Comparison of ENCODE assay signal across 8 cellular contexts in the genomic region with DNA sequence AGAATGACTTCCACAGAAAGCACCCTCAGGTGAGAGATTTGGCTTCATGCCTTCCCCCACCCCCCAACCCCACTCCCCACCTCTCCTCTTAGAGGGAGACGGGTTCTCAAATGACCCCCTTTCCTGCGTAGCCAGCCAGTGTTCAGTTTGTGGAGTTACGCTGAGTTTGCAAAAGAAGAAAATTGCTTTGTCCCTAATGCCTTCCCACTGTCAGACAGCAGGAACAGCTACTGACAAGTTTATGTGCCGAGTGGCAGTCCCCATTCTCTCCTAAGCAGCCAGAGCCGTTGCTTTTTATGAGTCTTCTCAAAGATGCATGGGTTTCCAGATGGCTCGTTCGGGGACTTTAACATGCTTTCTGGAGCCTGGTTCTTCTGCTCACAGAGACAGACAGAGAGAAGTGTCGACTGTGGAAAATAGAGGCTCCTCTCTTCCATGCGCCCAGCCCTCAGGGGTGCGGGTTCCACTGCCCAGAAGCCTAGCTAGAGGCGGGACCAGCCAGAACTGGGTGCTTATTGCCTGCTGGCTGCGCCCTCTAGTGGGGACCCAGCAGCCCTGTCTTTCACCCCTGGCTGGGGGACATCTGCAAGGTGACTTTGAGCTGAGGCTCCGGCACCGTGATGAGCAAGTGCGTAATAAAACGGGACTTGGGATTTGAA.
DNase-seq lines count a peak whose midpoint lies in the region; ATAC-seq, FAIRE-seq and TF ChIP-seq lines count a peak whose summit lies in the region.

No MANE protein-coding gene starts in this region.

- peaks cover 3% of the 10 kb centered on the region for H3K36me3 Mint-ChIP-seq in activated CD4-positive, alpha-beta T cell treated with anti-CD3 and anti-CD28 coated beads, Interleukin-2, amount 10 ng/mL, durations not matched to agents 24 days and 14 days (ENCODE audit: low read depth)

- H3K9me3 Mint-ChIP-seq in activated CD4-positive, alpha-beta T cell treated with anti-CD3 and anti-CD28 coated beads, Interleukin-2, amount 10 ng/mL, durations not matched to agents 24 days and 14 days: no peaks in the 10 kb centered on the region

- H2AFZ ChIP-seq in HepG2 (ENCODE audit: low read length): no peak overlapping the region

- TF ChIP-seq EP300 in HepG2 (IDR thresholded peaks at IDR 0.05; ENCODE audit: low read depth in 2 of 2, low read length in 2 of 2) (no peak), HepG2 (CRISPR knock-in tag; IDR thresholded peaks at IDR 0.05; ENCODE audit: borderline replicate concordance) (no peak)

- no peak overlapping the region for H3K4me3 Mint-ChIP-seq in activated CD4-positive, alpha-beta T cell treated with anti-CD3 and anti-CD28 coated beads, Interleukin-2, amount 10 ng/mL, durations not matched to agents 24 days and 14 days

- H3K36me3 ChIP-seq in colonic mucosa (no peaks in the 10 kb centered on the region), HepG2 (replicated peaks in 1 of 2; ENCODE audit: control insufficient read depth in 1 of 2, insufficient read depth in 2 of 2, low read length in 2 of 2) (peaks cover 27 to 55% of the 10 kb centered on the region in 2 experiments)

- FAIRE-seq in HepG2 (lab: Jason Lieb, UNC): peak; percentile 87

- TF ChIP-seq CTCF in colonic mucosa (IDR thresholded peaks at IDR 0.05) (peak; percentile 89), HepG2 (CRISPR knock-in tag; IDR thresholded peaks at IDR 0.05) (peak; percentile 97)

- H3K27me3 Mint-ChIP-seq in activated CD4-positive, alpha-beta T cell treated with anti-CD3 and anti-CD28 coated beads, Interleukin-2, amount 10 ng/mL, durations not matched to agents 24 days and 14 days: no peaks in the 10 kb centered on the region

- H3K27me3 ChIP-seq in colonic mucosa (no peaks in the 10 kb centered on the region), HepG2 (ENCODE audit: control insufficient read depth in 1 of 2, insufficient read depth in 2 of 2, low read length in 2 of 2) (no peaks in the 10 kb centered on the region)

- TF ChIP-seq RAD21 in HepG2 (CRISPR knock-in tag; IDR thresholded peaks at IDR 0.05): peak; percentile 93

- no peaks in the 10 kb centered on the region for H3K9me3 ChIP-seq in colonic mucosa
- H3K9me3 ChIP-seq in HepG2 (ENCODE audit: low read length): no peaks in the 10 kb centered on the region

- H3K27ac Mint-ChIP-seq in activated CD4-positive, alpha-beta T cell treated with anti-CD3 and anti-CD28 coated beads, Interleukin-2, amount 10 ng/mL, durations not matched to agents 24 days and 14 days: no peak overlapping the region

- ATAC-seq in HG02938 (IDR thresholded peaks at IDR 0.05; ENCODE audit: unreplicated experiment): peak; percentile 64
- peak; percentile 97 for ATAC-seq in HepG2
- ATAC-seq in GM18858 (IDR thresholded peaks at IDR 0.05; ENCODE audit: unreplicated experiment): no peak

- H3K27ac ChIP-seq in colonic mucosa: no peak overlapping the region
- H3K27ac ChIP-seq in HepG2 (ENCODE audit: extremely low read length, insufficient read depth, low read length): no peak overlapping the region

- H3K79me2 ChIP-seq in HepG2 (ENCODE audit: insufficient read depth, low read length): no peaks in the 10 kb centered on the region

- H3K4me1 Mint-ChIP-seq in activated CD4-positive, alpha-beta T cell treated with anti-CD3 and anti-CD28 coated beads, Interleukin-2, amount 10 ng/mL, durations not matched to agents 24 days and 14 days: peaks cover 18% of the 10 kb centered on the region

- CTCF ChIA-PET in HepG2 (lab: Yijun Ruan, JAX; ENCODE audit: low intra/inter-chr PET ratio, low total read pairs): interaction anchor here (1.0 to 2.5 kb wide), 5 partner anchors 68 to 541 kb away, joined by 3 to 17 read pairs (median 8); no protein-coding TSS in a partner anchor

- intact Hi-C loops in activated CD4-positive, alpha-beta T cell treated with anti-CD3 and anti-CD28 coated beads, Interleukin-2, amount 10 ng/mL, durations not matched to agents 24 days and 14 days (cut with micrococcal nuclease): loop anchor here (1.0 to 2.0 kb wide), 3 partner anchors 71 to 541 kb away; no protein-coding TSS in a partner anchor
- intact Hi-C loops in colonic mucosa (cut with DNase I) (loop anchor here (2.0 to 10.0 kb wide), 3 partner anchors 74 to 537 kb away; no protein-coding TSS in a partner anchor), HepG2 (cut with micrococcal nuclease; ENCODE audit: unreplicated experiment) (loop anchor here (1.0 to 10.0 kb wide), 5 partner anchors 73 to 428 kb away; a partner anchor contains a TSS)

- in situ Hi-C loops in HepG2 (cut with HindIII; ENCODE audit: extremely low pct_ligation_motif_present, low pct_unique_long_range_greater_than_20kb): no loop called here

- H3K9ac ChIP-seq in colonic mucosa (ENCODE audit: low read depth in 2 of 2, low read length in 2 of 2): no peak overlapping the region
- no peak overlapping the region for H3K9ac ChIP-seq in HepG2 (ENCODE audit: insufficient read depth, low read depth, low read length)

- 67% methylated on average over 15 of the region's 16 CpGs for WGBS in HepG2 (ENCODE audit: low lambda C conversion rate)

- BruUV-seq in HepG2 (replicated peaks; lab: Mats Ljungman, UMichigan): no TSS peak

- H3K4me1 ChIP-seq in colonic mucosa (no peaks in the 10 kb centered on the region), HepG2 (ENCODE audit: insufficient read depth, low read length) (no peaks in the 10 kb centered on the region)

- no peak overlapping the region for H3K4me2 ChIP-seq in HepG2 (ENCODE audit: low read depth, low read length)

- H3K4me3 ChIP-seq in colonic mucosa (no peak overlapping the region), HepG2 (replicated peaks in 1 of 3; ENCODE audit: insufficient read depth in 1 of 3, low read depth in 2 of 3, low read length in 3 of 3) (no peak overlapping the region)

- POLR2A ChIA-PET in HepG2 (lab: Yijun Ruan, JAX): interaction anchor here (0.9 to 1.2 kb wide), 4 partner anchors 26 to 428 kb away, joined by 3 to 5 read pairs (median 3); no protein-coding TSS in a partner anchor

- no peak for TF ChIP-seq POLR2A in HepG2 (IDR thresholded peaks at IDR 0.05; ENCODE audit: insufficient read depth in 1 of 2, low read depth in 2 of 2, low read length in 2 of 2)

- DNase-seq in ELR (ENCODE audit: low read depth): peak; percentile 84
- DNase-seq in NCI-H510A treated with DMSO at 0.1 percent for 48 hours (lab: John Stamatoyannopoulos, UW): peak; percentile 92
- peak; percentile 89 for DNase-seq in activated CD4-positive, alpha-beta T cell treated with anti-CD3 and anti-CD28 coated beads, Interleukin-2, amount 10 ng/mL, durations not matched to agents 24 days and 14 days
- DNase-seq in colonic mucosa: peak; percentile 55
- DNase-seq in HepG2 (ENCODE audit: low spot score): peak; percentile 69
- peak; percentile 39 to 61 (median 43) for DNase-seq in stimulated activated CD4-positive, alpha-beta T cell treated with anti-CD3 and anti-CD28 coated beads, TNF-alpha, amount 100 ng/mL, for 24 hours (ENCODE audit: low read depth in 3 of 3)

- H4K20me1 ChIP-seq in HepG2 (ENCODE audit: insufficient read depth, low read length): no peaks in the 10 kb centered on the region

TF ChIP-seq in HepG2, 621 proteins besides CTCF, POLR2A, EP300 and RAD21 (continues in another document):
- TF ChIP-seq, protein P1, sequence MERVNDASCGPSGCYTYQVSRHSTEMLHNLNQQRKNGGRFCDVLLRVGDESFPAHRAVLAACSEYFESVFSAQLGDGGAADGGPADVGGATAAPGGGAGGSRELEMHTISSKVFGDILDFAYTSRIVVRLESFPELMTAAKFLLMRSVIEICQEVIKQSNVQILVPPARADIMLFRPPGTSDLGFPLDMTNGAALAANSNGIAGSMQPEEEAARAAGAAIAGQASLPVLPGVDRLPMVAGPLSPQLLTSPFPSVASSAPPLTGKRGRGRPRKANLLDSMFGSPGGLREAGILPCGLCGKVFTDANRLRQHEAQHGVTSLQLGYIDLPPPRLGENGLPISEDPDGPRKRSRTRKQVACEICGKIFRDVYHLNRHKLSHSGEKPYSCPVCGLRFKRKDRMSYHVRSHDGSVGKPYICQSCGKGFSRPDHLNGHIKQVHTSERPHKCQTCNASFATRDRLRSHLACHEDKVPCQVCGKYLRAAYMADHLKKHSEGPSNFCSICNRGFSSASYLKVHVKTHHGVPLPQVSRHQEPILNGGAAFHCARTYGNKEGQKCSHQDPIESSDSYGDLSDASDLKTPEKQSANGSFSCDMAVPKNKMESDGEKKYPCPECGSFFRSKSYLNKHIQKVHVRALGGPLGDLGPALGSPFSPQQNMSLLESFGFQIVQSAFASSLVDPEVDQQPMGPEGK (CRISPR knock-in tag; IDR thresholded peaks at IDR 0.05): peak; percentile 48
- TF ChIP-seq KDM5B (CRISPR knock-in tag; IDR thresholded peaks at IDR 0.05; ENCODE audit: borderline replicate concordance) (0 out of 2 replicates have a peak, but pooled peaks have one; percentile 22), CHCHD3 (CRISPR knock-in tag; IDR thresholded peaks at IDR 0.05) (no peak), NR2F1 (CRISPR knock-in tag; IDR thresholded peaks at IDR 0.05) (0 out of 4 replicates have a peak, but pooled peaks of 1 of the 2 experiments have one; percentile 34), NFE2L1 (CRISPR knock-in tag; IDR thresholded peaks at IDR 0.05; ENCODE audit: borderline replicate concordance) (no peak), ZNF224 (CRISPR knock-in tag; IDR thresholded peaks at IDR 0.05) (0 out of 2 replicates have a peak, but pooled peaks have one; percentile 25), PHF20 (CRISPR knock-in tag; IDR thresholded peaks at IDR 0.05) (no peak), CREB1 (IDR thresholded peaks at IDR 0.05) (no peak), CREB1 (CRISPR knock-in tag; IDR thresholded peaks at IDR 0.05) (no peak), BCL6 (CRISPR knock-in tag; IDR thresholded peaks at IDR 0.05) (no peak), ZNF749 (CRISPR knock-in tag; IDR thresholded peaks at IDR 0.05; ENCODE audit: borderline replicate concordance) (no peak), KDM6A (CRISPR knock-in tag; IDR thresholded peaks at IDR 0.05; ENCODE audit: low read depth) (no peak)
- TF ChIP-seq, protein P2, sequence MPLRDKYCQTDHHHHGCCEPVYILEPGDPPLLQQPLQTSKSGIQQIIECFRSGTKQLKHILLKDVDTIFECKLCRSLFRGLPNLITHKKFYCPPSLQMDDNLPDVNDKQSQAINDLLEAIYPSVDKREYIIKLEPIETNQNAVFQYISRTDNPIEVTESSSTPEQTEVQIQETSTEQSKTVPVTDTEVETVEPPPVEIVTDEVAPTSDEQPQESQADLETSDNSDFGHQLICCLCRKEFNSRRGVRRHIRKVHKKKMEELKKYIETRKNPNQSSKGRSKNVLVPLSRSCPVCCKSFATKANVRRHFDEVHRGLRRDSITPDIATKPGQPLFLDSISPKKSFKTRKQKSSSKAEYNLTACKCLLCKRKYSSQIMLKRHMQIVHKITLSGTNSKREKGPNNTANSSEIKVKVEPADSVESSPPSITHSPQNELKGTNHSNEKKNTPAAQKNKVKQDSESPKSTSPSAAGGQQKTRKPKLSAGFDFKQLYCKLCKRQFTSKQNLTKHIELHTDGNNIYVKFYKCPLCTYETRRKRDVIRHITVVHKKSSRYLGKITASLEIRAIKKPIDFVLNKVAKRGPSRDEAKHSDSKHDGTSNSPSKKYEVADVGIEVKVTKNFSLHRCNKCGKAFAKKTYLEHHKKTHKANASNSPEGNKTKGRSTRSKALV (CRISPR knock-in tag; IDR thresholded peaks at IDR 0.05): no peak
